In the genomic region with DNA sequence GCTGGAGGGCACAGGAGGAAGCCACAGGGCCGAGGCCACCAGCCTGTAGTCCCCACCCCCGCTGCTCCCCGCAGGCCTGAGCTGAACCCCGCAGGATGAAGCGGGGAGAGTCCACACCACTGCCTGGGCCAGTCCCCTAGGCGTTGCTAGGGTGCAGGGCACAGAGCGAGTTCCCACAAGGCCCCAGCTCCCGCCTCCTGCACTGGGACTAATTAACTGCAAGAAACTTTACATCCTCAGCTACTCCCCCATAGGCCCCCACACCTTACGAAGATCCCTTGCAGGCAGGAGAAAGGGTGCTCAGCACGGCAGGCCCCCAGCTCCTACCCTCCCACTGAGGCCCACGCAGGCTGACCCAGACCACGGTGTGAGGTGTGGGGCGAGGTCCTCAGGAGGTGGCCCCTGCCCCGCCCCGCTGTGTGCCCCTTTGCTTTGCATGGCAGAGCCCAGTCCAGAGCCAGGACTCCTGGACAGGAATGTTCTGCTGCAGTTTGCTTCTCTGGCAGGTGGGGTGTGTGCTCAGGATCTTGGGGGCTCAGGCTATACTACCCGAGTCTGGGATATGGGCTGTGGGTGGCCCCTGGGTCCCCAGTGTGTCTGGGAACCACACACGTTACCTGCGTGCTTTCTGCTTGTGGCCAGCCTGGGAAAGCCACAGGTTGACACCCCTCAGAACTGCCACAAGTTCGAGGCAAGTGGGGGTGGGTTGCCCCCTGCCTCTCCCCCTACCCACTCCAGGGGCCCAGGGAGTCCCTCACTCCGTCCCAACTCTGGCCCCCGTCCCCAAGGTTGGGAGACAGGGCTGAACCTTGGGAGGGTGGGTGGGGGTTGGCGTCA, we compare ENCODE assay signal across 23 cellular contexts. TPM values are rescaled to one million over a fixed set of nuclear protein-coding genes. Genes with fewer than 3 reads are reported as not detected.
DNase-seq lines count a peak whose midpoint lies in the region; ATAC-seq, FAIRE-seq and TF ChIP-seq lines count a peak whose summit lies in the region.
"Had no signal": no experiment of that assay in that cellular context is flagged by ENCODE, and none has a peak within 500 bp of the region (broad histone marks: within the 10 kb centered on the region; RNA-seq: fewer than 3 reads in every experiment).

No MANE protein-coding gene starts in this region.

- ATAC-seq in left ventricle myocardium superior (no peak), GM19328 (IDR thresholded peaks at IDR 0.05; ENCODE audit: unreplicated experiment) (no peak), HG03159 (IDR thresholded peaks at IDR 0.05; ENCODE audit: unreplicated experiment) (no peak)
- ATAC-seq: PC-3 had no signal

- H3K27ac ChIP-seq in left ventricle myocardium inferior (replicated peaks) = no peak overlapping the region

- intact Hi-C loops in left ventricle myocardium superior (cut with micrococcal nuclease) = no loop called here
- intact Hi-C loops in left ventricle myocardium inferior (cut with micrococcal nuclease) = no loop called here

- no peaks in the 10 kb centered on the region for H3K9me3 ChIP-seq in left ventricle myocardium inferior (replicated peaks)
- H3K9me3 ChIP-seq: HAP-1 had no signal

- TF ChIP-seq CTCF in left ventricle myocardium inferior (IDR thresholded peaks at IDR 0.05; ENCODE audit: borderline replicate concordance) = no peak

- H3K27me3 ChIP-seq in left ventricle myocardium inferior (ENCODE audit: low read depth) = peaks cover 74% of the 10 kb centered on the region

- H3K4me1 ChIP-seq in left ventricle myocardium inferior = no peaks in the 10 kb centered on the region

- no peak overlapping the region for H3K4me3 ChIP-seq in left ventricle myocardium inferior
- H3K4me3 ChIP-seq: HAP-1 had no signal

- no peaks in the 10 kb centered on the region for H3K36me3 ChIP-seq in left ventricle myocardium inferior

- FAIRE-seq in HTR-8/SVneo (lab: Jason Lieb, UNC) = no peak

- DNase-seq in left ventricle myocardium superior (peak; percentile 26), left ventricle myocardium inferior (no peak), NAMALWA (ENCODE audit: low spot score) (peak; percentile 28), RKO (ENCODE audit: low spot score) (peak; percentile 33), HTR-8/SVneo (ENCODE audit: insufficient read length, low spot score) (no peak)
- DNase-seq: NCI-H1048; NCI-H1694; NCI-H2029 treated with DMSO at 0.1 percent for 48 hours; NCI-H2171 treated with DMSO at 0.1 percent for 48 hours; NCI-H345; NCI-H510A treated with DMSO at 0.1 percent for 48 hours; NCI-H82; NK-92 treated with Interleukin-12 subunit alpha and Interleukin-12 subunit beta, amount 100 ng/mL, for 24 hours; PC-3; Right ventricle myocardium superior; RPMI8226 had no signal

RNA-seq across cellular contexts. Expression of gene GNG13, which starts 1.2 kb away (rescaled TPM):
- not detected for total RNA-seq in left ventricle myocardium superior
- total RNA-seq in left ventricle myocardium inferior = not detected
- total RNA-seq: Calu3, Daoy, GM23338, PC-3, Right ventricle myocardium superior, SK-MEL-5 had no signal

RNA-seq across cellular contexts. Expression of gene CHTF18, which starts 10.9 kb away (rescaled TPM):
- total RNA-seq in left ventricle myocardium superior (6.6 TPM), left ventricle myocardium inferior (3.1 TPM)

RNA-seq across cellular contexts. Expression of gene RPUSD1, which starts 11.1 kb away (rescaled TPM):
- 8.7 TPM for total RNA-seq in left ventricle myocardium superior
- total RNA-seq in left ventricle myocardium inferior = 10.6 TPM

RNA-seq across cellular contexts. Expression of gene MSLN, which starts 38.8 kb away (rescaled TPM):
- total RNA-seq in left ventricle myocardium superior (4.6 TPM), left ventricle myocardium inferior (0.91 TPM)
- total RNA-seq: Daoy, SK-MEL-5 had no signal

RNA-seq across cellular contexts. Expression of gene CIAO3, which starts 58.5 kb away (rescaled TPM):
- total RNA-seq in left ventricle myocardium superior (34.5 TPM), left ventricle myocardium inferior (30.3 TPM)

Comparison
In these comparisons a context has a peak if more than half of its experiments do, and no peak if none do; other contexts are left out.
1. DNase-seq: peak in left ventricle myocardium superior (single experiment), NAMALWA (single experiment) and RKO (single experiment); none in left ventricle myocardium inferior (single experiment) and HTR-8/SVneo (single experiment).